11 cellular contexts compared by ENCODE assay signal in genomic region chr2:43402452-43402937, GRCh38.
DNase-seq lines count a peak whose midpoint lies in the region; ATAC-seq and TF ChIP-seq lines count a peak whose summit lies in the region.
"Had no signal": no experiment of that assay in that cellular context is flagged by ENCODE, and none has a peak within 500 bp of the region (broad histone marks: within the 10 kb centered on the region; RNA-seq: fewer than 3 reads in every experiment).

No MANE protein-coding gene starts in this region.

- peaks cover 33% of the 10 kb centered on the region for H3K4me1 Mint-ChIP-seq in activated B cell treated with CpG ODN at 0.5 μM for 24 hours

- no peaks in the 10 kb centered on the region for H3K27me3 Mint-ChIP-seq in activated B cell treated with CpG ODN at 0.5 μM for 24 hours
- H3K27me3 Mint-ChIP-seq: activated naive CD4-positive, alpha-beta T cell treated with anti-CD3 and anti-CD28 coated beads, Interleukin-2, amount 10 ng/mL, durations not matched to agents 7 days and 5 days had no signal

- H3K9me3 ChIP-seq in uterus, result no peaks in the 10 kb centered on the region
- H3K9me3 ChIP-seq in effector memory CD4-positive, alpha-beta T cell (ENCODE audit: control insufficient read depth, low read length), result no peaks in the 10 kb centered on the region
- H3K9me3 ChIP-seq: SJSA1 had no signal

- TF ChIP-seq CTCF in activated B cell treated with CpG ODN at 0.5 μM for 24 hours (IDR thresholded peaks at IDR 0.05), result no peak
- no peak for TF ChIP-seq CTCF in uterus (IDR thresholded peaks at IDR 0.05)

- ATAC-seq in activated naive CD4-positive, alpha-beta T cell treated with anti-CD3 and anti-CD28 coated beads, Interleukin-2, amount 50 U/mL, for 72 hours, result peak; percentile 58 to 64
- ATAC-seq in HG02973 (IDR thresholded peaks at IDR 0.05; ENCODE audit: unreplicated experiment) (peak; percentile 56), activated B cell treated with CpG ODN at 0.5 μM for 24 hours (ENCODE audit: low read depth) (peak; percentile 9)

- no peak overlapping the region for H3K4me3 Mint-ChIP-seq in activated B cell treated with CpG ODN at 0.5 μM for 24 hours
- H3K4me3 Mint-ChIP-seq: activated naive CD4-positive, alpha-beta T cell treated with anti-CD3 and anti-CD28 coated beads, Interleukin-2, amount 10 ng/mL, durations not matched to agents 7 days and 5 days had no signal

- intact Hi-C loops in activated B cell treated with CpG ODN at 0.5 μM for 24 hours (cut with micrococcal nuclease) (loop anchor here (10.0 kb wide), 2 partner anchors 108 to 268 kb away; no protein-coding TSS in a partner anchor), uterus (cut with DNase I; ENCODE audit: low total_unique reads) (no loop called here)

- H3K36me3 Mint-ChIP-seq in activated naive CD4-positive, alpha-beta T cell treated with anti-CD3 and anti-CD28 coated beads, Interleukin-2, amount 50 U/mL, for 72 hours, result peaks cover 0 to 4% of the 10 kb centered on the region in 2 donors
- H3K36me3 Mint-ChIP-seq in activated B cell treated with CpG ODN at 0.5 μM for 24 hours (ENCODE audit: low read depth), result peaks cover 20% of the 10 kb centered on the region

- DNase-seq in activated naive CD4-positive, alpha-beta T cell treated with anti-CD3 and anti-CD28 coated beads, Interleukin-2, amount 50 U/mL, for 72 hours (ENCODE audit: low spot score in 2 of 2), result no peak
- DNase-seq in activated naive CD4-positive, alpha-beta T cell (lab: John Stamatoyannopoulos, UW), result no peak
- DNase-seq in activated B cell treated with CpG ODN at 0.5 μM for 24 hours (no peak), uterus (peak; percentile 39 to 73), retina (no peak)
- DNase-seq in stimulated activated CD4-positive, alpha-beta T cell treated with anti-CD3 and anti-CD28 coated beads, Interleukin-2, amount 100 ng/mL, for 48 hours, result no peak
- DNase-seq in effector memory CD4-positive, alpha-beta T cell, result no peak
- DNase-seq: activated naive CD4-positive, alpha-beta T cell treated with anti-CD3 and anti-CD28 coated beads, Interleukin-2, amount 10 ng/mL, durations not matched to agents 7 days and 5 days; GOT3 had no signal

- no peak overlapping the region for H3K4me3 ChIP-seq in uterus
- H3K4me3 ChIP-seq in effector memory CD4-positive, alpha-beta T cell (ENCODE audit: insufficient read depth, low read depth, low read length, poor library complexity, severe bottlenecking), result no peak overlapping the region
- H3K4me3 ChIP-seq: SJSA1 had no signal

- H3K27ac ChIP-seq in uterus, result peak overlapping the region; percentile 79 to 82
- H3K27ac ChIP-seq in effector memory CD4-positive, alpha-beta T cell (ENCODE audit: insufficient read depth, low read length, poor library complexity, severe bottlenecking), result no peak overlapping the region
- H3K27ac ChIP-seq: SJSA1 had no signal

- POLR2A ChIA-PET in activated B cell treated with CpG ODN at 0.5 μM for 24 hours (lab: Charles Lee), result interaction anchor here (0.9 to 1.6 kb wide), 4 partner anchors 16 to 176 kb away, joined by 3 to 7 read pairs (median 3); partner anchors contain the start of gene ZFP36L2

- no peaks in the 10 kb centered on the region for H3K9me3 Mint-ChIP-seq in activated naive CD4-positive, alpha-beta T cell treated with anti-CD3 and anti-CD28 coated beads, Interleukin-2, amount 50 U/mL, for 72 hours
- no peaks in the 10 kb centered on the region for H3K9me3 Mint-ChIP-seq in activated B cell treated with CpG ODN at 0.5 μM for 24 hours
- H3K9me3 Mint-ChIP-seq: activated naive CD4-positive, alpha-beta T cell treated with anti-CD3 and anti-CD28 coated beads, Interleukin-2, amount 10 ng/mL, durations not matched to agents 7 days and 5 days had no signal

- H3K27ac Mint-ChIP-seq in activated naive CD4-positive, alpha-beta T cell treated with anti-CD3 and anti-CD28 coated beads, Interleukin-2, amount 50 U/mL, for 72 hours, result peak overlapping the region; percentile 32 to 61
- peak overlapping the region; percentile 66 for H3K27ac Mint-ChIP-seq in activated B cell treated with CpG ODN at 0.5 μM for 24 hours
- H3K27ac Mint-ChIP-seq: activated naive CD4-positive, alpha-beta T cell treated with anti-CD3 and anti-CD28 coated beads, Interleukin-2, amount 10 ng/mL, durations not matched to agents 7 days and 5 days had no signal

- CTCF ChIA-PET in activated B cell treated with CpG ODN at 0.5 μM for 24 hours (lab: Charles Lee), result no interaction called here

- no peaks in the 10 kb centered on the region for H3K36me3 ChIP-seq in uterus
- peaks cover 5% of the 10 kb centered on the region for H3K36me3 ChIP-seq in effector memory CD4-positive, alpha-beta T cell (ENCODE audit: control insufficient read depth, insufficient read depth, low read length)

- H3K4me1 ChIP-seq in uterus, result peaks cover 0 to 14% of the 10 kb centered on the region in 2 donors
- H3K4me1 ChIP-seq in effector memory CD4-positive, alpha-beta T cell (ENCODE audit: control insufficient read depth, insufficient read depth, low read length, poor library complexity, severe bottlenecking), result no peaks in the 10 kb centered on the region

- H3K27me3 ChIP-seq in uterus, result no peaks in the 10 kb centered on the region
- no peaks in the 10 kb centered on the region for H3K27me3 ChIP-seq in effector memory CD4-positive, alpha-beta T cell (replicated peaks; ENCODE audit: control insufficient read depth, insufficient read depth, low read length, poor library complexity, severe bottlenecking)
- H3K27me3 ChIP-seq: SJSA1 had no signal

- no peak for TF ChIP-seq POLR2A in uterus (IDR thresholded peaks at IDR 0.05)

Comparison
In these comparisons a context has a peak if more than half of its experiments do, and no peak if none do; other contexts are left out.
1. ATAC-seq: peak in every context shown above with its lines; median percentile 61 in activated naive CD4-positive, alpha-beta T cell treated with anti-CD3 and anti-CD28 coated beads, Interleukin-2, amount 50 U/mL, for 72 hours; 56 in HG02973; 9 in activated B cell treated with CpG ODN at 0.5 μM for 24 hours.
2. DNase-seq: peak in uterus (2 of 2); none in activated naive CD4-positive, alpha-beta T cell treated with anti-CD3 and anti-CD28 coated beads, Interleukin-2, amount 50 U/mL, for 72 hours (0 of 2), activated naive CD4-positive, alpha-beta T cell (0 of 4), activated B cell treated with CpG ODN at 0.5 μM for 24 hours (single experiment), stimulated activated CD4-positive, alpha-beta T cell treated with anti-CD3 and anti-CD28 coated beads, Interleukin-2, amount 100 ng/mL, for 48 hours (0 of 2), effector memory CD4-positive, alpha-beta T cell (0 of 3) and retina (single experiment).